ENCODE assay signal across 1 cellular context in genomic region chr11:102640946-102641345, GRCh38.
A peak's percentile ranks its signal among the peaks of the same experiment; 100 is the strongest.
TF ChIP-seq lines count a peak whose summit lies in the region.

No MANE protein-coding gene starts in this region.

TF ChIP-seq in HepG2, 621 proteins besides CTCF, POLR2A, EP300 and RAD21 (continued from another document):
- no peak for TF ChIP-seq ZFP37 (CRISPR knock-in tag; IDR thresholded peaks at IDR 0.05; ENCODE audit: borderline replicate concordance)
- TF ChIP-seq EED (CRISPR knock-in tag; IDR thresholded peaks at IDR 0.05) = no peak
- no peak for TF ChIP-seq ZNF883 (CRISPR knock-in tag; IDR thresholded peaks at IDR 0.05; ENCODE audit: not compliant biosample characterization)
- TF ChIP-seq SNAPC2 (CRISPR knock-in tag; IDR thresholded peaks at IDR 0.05) = no peak
- no peak for TF ChIP-seq ZNF382 (CRISPR knock-in tag; IDR thresholded peaks at IDR 0.05; ENCODE audit: borderline replicate concordance)
- no peak for TF ChIP-seq ZKSCAN8 (CRISPR knock-in tag; IDR thresholded peaks at IDR 0.05; ENCODE audit: borderline replicate concordance)
- TF ChIP-seq TEF (CRISPR knock-in tag; IDR thresholded peaks at IDR 0.05) = no peak
- TF ChIP-seq ZNF414 (CRISPR knock-in tag; IDR thresholded peaks at IDR 0.05) = 0 out of 2 replicates have a peak, but pooled peaks have one; percentile 28
- no peak for TF ChIP-seq HNRNPH1 (optimal IDR thresholded peaks at IDR 0.05; ENCODE audit: low read depth, low read length)
- no peak for TF ChIP-seq ZNF841 (CRISPR knock-in tag; IDR thresholded peaks at IDR 0.05; ENCODE audit: borderline replicate concordance)
- TF ChIP-seq CREB1 (IDR thresholded peaks at IDR 0.05) = no peak
- no peak for TF ChIP-seq CREB1 (CRISPR knock-in tag; IDR thresholded peaks at IDR 0.05)
- TF ChIP-seq ZNF724P (CRISPR knock-in tag; IDR thresholded peaks at IDR 0.05; ENCODE audit: borderline replicate concordance) = no peak
- no peak for TF ChIP-seq CCAR2 (optimal IDR thresholded peaks at IDR 0.05; ENCODE audit: low read depth, low read length)
- TF ChIP-seq TBL1XR1 (IDR thresholded peaks at IDR 0.05; ENCODE audit: borderline replicate concordance, low read length, partially characterized antibody) = peak; percentile 52
- TF ChIP-seq NCOR1 (IDR thresholded peaks at IDR 0.05; ENCODE audit: borderline replicate concordance, low read length) = peak; percentile 81; the same call in 1 of the 2 replicates
- TF ChIP-seq ISL2 (CRISPR knock-in tag; IDR thresholded peaks at IDR 0.05) = no peak
- peak; percentile 98 for TF ChIP-seq RARA (CRISPR knock-in tag; IDR thresholded peaks at IDR 0.05)
- no peak for TF ChIP-seq ZSCAN9 (CRISPR knock-in tag; IDR thresholded peaks at IDR 0.05; ENCODE audit: borderline replicate concordance)
- TF ChIP-seq FOXO1 (CRISPR knock-in tag; IDR thresholded peaks at IDR 0.05) = peak; percentile 64; the same call in 1 of the 2 replicates
- TF ChIP-seq ZNF101 (CRISPR knock-in tag; IDR thresholded peaks at IDR 0.05; ENCODE audit: borderline replicate concordance, low read depth) = no peak
- TF ChIP-seq AFF4 (CRISPR knock-in tag; IDR thresholded peaks at IDR 0.05) = no peak
- TF ChIP-seq HOXD1 (CRISPR knock-in tag; IDR thresholded peaks at IDR 0.05) = no peak
- no peak for TF ChIP-seq ZNF530 (CRISPR knock-in tag; IDR thresholded peaks at IDR 0.05; ENCODE audit: low read depth)
- no peak for TF ChIP-seq THYN1 (CRISPR knock-in tag; IDR thresholded peaks at IDR 0.05; ENCODE audit: borderline replicate concordance, low read depth)
- TF ChIP-seq ZSCAN5A (CRISPR knock-in tag; IDR thresholded peaks at IDR 0.05; ENCODE audit: borderline replicate concordance) = 0 out of 2 replicates have a peak, but pooled peaks have one; percentile 40
- no peak for TF ChIP-seq SETDB1 (CRISPR knock-in tag; IDR thresholded peaks at IDR 0.05; ENCODE audit: borderline replicate concordance)
- no peak for TF ChIP-seq ZNF136 (CRISPR knock-in tag; IDR thresholded peaks at IDR 0.05; ENCODE audit: low read depth)
- peak; percentile 47; the same call in 1 of the 2 replicates for TF ChIP-seq MIER3 (CRISPR knock-in tag; IDR thresholded peaks at IDR 0.05; ENCODE audit: borderline replicate concordance)
- no peak for TF ChIP-seq ZNF788 (CRISPR knock-in tag; IDR thresholded peaks at IDR 0.05; ENCODE audit: borderline replicate concordance)
- no peak for TF ChIP-seq ZNF343 (CRISPR knock-in tag; IDR thresholded peaks at IDR 0.05)
- peak; percentile 71; the same call in 1 of the 2 replicates for TF ChIP-seq MEF2D (CRISPR knock-in tag; IDR thresholded peaks at IDR 0.05)
- no peak for TF ChIP-seq DNMT3B (CRISPR knock-in tag; conservative IDR thresholded peaks at IDR 0.05)
- no peak for TF ChIP-seq RELA (CRISPR knock-in tag; IDR thresholded peaks at IDR 0.05)
- no peak for TF ChIP-seq SMC3 (IDR thresholded peaks at IDR 0.05; ENCODE audit: low read length)
- peak; percentile 90; the same call in 1 of the 2 replicates for TF ChIP-seq RXRA (CRISPR knock-in tag; IDR thresholded peaks at IDR 0.05)
- TF ChIP-seq NR3C1 (CRISPR knock-in tag; IDR thresholded peaks at IDR 0.05) = no peak
- TF ChIP-seq YEATS4 (CRISPR knock-in tag; IDR thresholded peaks at IDR 0.05; ENCODE audit: borderline replicate concordance) = no peak
- TF ChIP-seq NCOA1 (CRISPR knock-in tag; IDR thresholded peaks at IDR 0.05) = 0 out of 2 replicates have a peak, but pooled peaks have one; percentile 28
- no peak for TF ChIP-seq ZNF3 (CRISPR knock-in tag; IDR thresholded peaks at IDR 0.05)
- no peak for TF ChIP-seq PRPF4 (IDR thresholded peaks at IDR 0.05; ENCODE audit: low read depth, low read length, poor library complexity, severe bottlenecking)
- no peak for TF ChIP-seq NFIC (IDR thresholded peaks at IDR 0.05; ENCODE audit: low read length)
- no peak for TF ChIP-seq ZKSCAN1 (IDR thresholded peaks at IDR 0.05; ENCODE audit: low read length)
- TF ChIP-seq POGZ (CRISPR knock-in tag; IDR thresholded peaks at IDR 0.05) = peak; percentile 72
- TF ChIP-seq ZNF512 (CRISPR knock-in tag; IDR thresholded peaks at IDR 0.05) = no peak
- TF ChIP-seq FOXA3 (CRISPR knock-in tag; IDR thresholded peaks at IDR 0.05) = peak; percentile 72
- TF ChIP-seq SCMH1 (CRISPR knock-in tag; IDR thresholded peaks at IDR 0.05; ENCODE audit: borderline replicate concordance) = no peak
- TF ChIP-seq FOXJ3 (CRISPR knock-in tag; IDR thresholded peaks at IDR 0.05; ENCODE audit: borderline replicate concordance) = no peak
- TF ChIP-seq ZNF615 (CRISPR knock-in tag; IDR thresholded peaks at IDR 0.05; ENCODE audit: borderline replicate concordance) = no peak
- no peak for TF ChIP-seq ATF3 (CRISPR knock-in tag; IDR thresholded peaks at IDR 0.05)
- TF ChIP-seq SRY (CRISPR knock-in tag; IDR thresholded peaks at IDR 0.05) = no peak
- TF ChIP-seq ZNF770 (CRISPR knock-in tag; IDR thresholded peaks at IDR 0.05) = no peak
- TF ChIP-seq ESRRA (CRISPR knock-in tag; IDR thresholded peaks at IDR 0.05; ENCODE audit: low read depth) = peak; percentile 68; the same call in 1 of the 2 replicates
- no peak for TF ChIP-seq KDM6A (CRISPR knock-in tag; IDR thresholded peaks at IDR 0.05; ENCODE audit: low read depth)
- TF ChIP-seq FOXK1 (CRISPR knock-in tag; IDR thresholded peaks at IDR 0.05; ENCODE audit: borderline replicate concordance, low read depth) = peak; percentile 73; the same call in 1 of the 2 replicates
- no peak for TF ChIP-seq TMF1 (CRISPR knock-in tag; IDR thresholded peaks at IDR 0.05; ENCODE audit: low read depth)
